In genomic region chr21:39730418-39731107, GRCh38 we compare ENCODE assay signal across 12 cellular contexts.
"Had no signal": no experiment of that assay in that cellular context is flagged by ENCODE, and none has a peak within 500 bp of the region (broad histone marks: within the 10 kb centered on the region; RNA-seq: fewer than 3 reads in every experiment).

No MANE protein-coding gene starts in this region.

- H3K9me3 ChIP-seq: colonic mucosa, transverse colon, vagina had no signal

- H3K4me1 ChIP-seq: colonic mucosa, transverse colon, vagina had no signal

- DNase-seq: activated CD4-positive, alpha-beta T cell treated with anti-CD3 and anti-CD28 coated beads, Interleukin-2, amount 50 U/mL, for 4 hours; activated naive CD8-positive, alpha-beta T cell treated with anti-CD3 and anti-CD28 coated beads for 36 hours; colonic mucosa; endodermal cell; head of caudate nucleus; kidney; stimulated activated CD4-positive, alpha-beta T cell treated with anti-CD3 and anti-CD28 coated beads, Interleukin-2, amount 100 ng/mL, for 24 hours; stimulated activated naive CD8-positive, alpha-beta T cell treated with anti-CD3 and anti-CD28 coated beads, Interleukin-15, Interleukin-2, amounts not matched to agents 100 U/mL and 50 U/mL, for 24 hours; substantia nigra; transverse colon had no signal

- H3K27me3 ChIP-seq: colonic mucosa, transverse colon, vagina had no signal

- H3K4me3 ChIP-seq: colonic mucosa, transverse colon, vagina had no signal

- H3K36me3 ChIP-seq: colonic mucosa, transverse colon, vagina had no signal

- ATAC-seq: left lobe of liver; stimulated activated naive CD8-positive, alpha-beta T cell treated with anti-CD3 and anti-CD28 coated beads, Interleukin-15, Interleukin-2, amounts not matched to agents 100 U/mL and 50 U/mL, for 24 hours had no signal
